In genomic region chr20:36460648-36461599, GRCh38 we compare ENCODE assay signal across 1 cellular context.
A peak's percentile ranks its signal among the peaks of the same experiment; 100 is the strongest.
TF ChIP-seq lines count a peak whose summit lies in the region.

No MANE protein-coding gene starts in this region.

TF ChIP-seq in HEK293, 187 proteins besides CTCF, POLR2A, EP300 and RAD21 (continued from another document):
- TF ChIP-seq ZNF350 (tag by site-specific recombination; IDR thresholded peaks at IDR 0.05) (no peak), HIC1 (tag by site-specific recombination; IDR thresholded peaks at IDR 0.05) (peak; percentile 43; the same call in 1 of the 2 replicates), ZNF248 (tag by site-specific recombination; IDR thresholded peaks at IDR 0.05) (no peak), ZNF416 (tag by site-specific recombination; IDR thresholded peaks at IDR 0.05) (no peak), ZNF175 (tag by site-specific recombination; IDR thresholded peaks at IDR 0.05) (no peak), GLIS2 (tag by site-specific recombination; IDR thresholded peaks at IDR 0.05) (peak; percentile 90), ZNF645 (tag by site-specific recombination; IDR thresholded peaks at IDR 0.05) (no peak), ZNF211 (tag by site-specific recombination; IDR thresholded peaks at IDR 0.05; ENCODE audit: low read depth) (no peak), ZNF830 (tag by site-specific recombination; IDR thresholded peaks at IDR 0.05; ENCODE audit: low read depth) (no peak), ZNF335 (tag by site-specific recombination; conservative IDR thresholded peaks at IDR 0.05) (peak; percentile 66), ZNF37A (tag by site-specific recombination; IDR thresholded peaks at IDR 0.05) (no peak), KLF1 (tag by site-specific recombination; IDR thresholded peaks at IDR 0.05) (peak; percentile 80; the same call in 1 of the 2 replicates), ZNF549 (tag by site-specific recombination; IDR thresholded peaks at IDR 0.05) (no peak), ZNF426 (tag by site-specific recombination; IDR thresholded peaks at IDR 0.05) (no peak), ZXDB (tag by site-specific recombination; IDR thresholded peaks at IDR 0.05) (peak; percentile 74), ZNF362 (tag by site-specific recombination; IDR thresholded peaks at IDR 0.05) (no peak), REPIN1 (tag by site-specific recombination; IDR thresholded peaks at IDR 0.05; ENCODE audit: low read depth) (no peak), HOXA7 (CRISPR knock-in tag; IDR thresholded peaks at IDR 0.05; ENCODE audit: borderline replicate concordance) (no peak), ZSCAN4 (tag by site-specific recombination; IDR thresholded peaks at IDR 0.05) (no peak), ZNF621 (tag by site-specific recombination; IDR thresholded peaks at IDR 0.05) (no peak), ZNF488 (tag by site-specific recombination; IDR thresholded peaks at IDR 0.05) (no peak), ZNF785 (tag by site-specific recombination; IDR thresholded peaks at IDR 0.05) (no peak), SCRT2 (tag by site-specific recombination; IDR thresholded peaks at IDR 0.05) (peak; percentile 39), ZNF302 (tag by site-specific recombination; IDR thresholded peaks at IDR 0.05; ENCODE audit: low read depth) (no peak), ZNF571 (tag by site-specific recombination; IDR thresholded peaks at IDR 0.05) (no peak), SETDB1 (IDR thresholded peaks at IDR 0.05; ENCODE audit: insufficient read length, low read length) (no peak), ZNF19 (tag by site-specific recombination; IDR thresholded peaks at IDR 0.05; ENCODE audit: low read depth) (no peak), ZNF16 (tag by site-specific recombination; IDR thresholded peaks at IDR 0.05; ENCODE audit: low read depth) (no peak), ZNF747 (tag by site-specific recombination; IDR thresholded peaks at IDR 0.05) (no peak), ZNF596 (tag by site-specific recombination; IDR thresholded peaks at IDR 0.05) (no peak), ZIC2 (tag by site-specific recombination; IDR thresholded peaks at IDR 0.05) (no peak), ZNF658 (tag by site-specific recombination; IDR thresholded peaks at IDR 0.05) (no peak), ZNF561 (tag by site-specific recombination; IDR thresholded peaks at IDR 0.05; ENCODE audit: borderline replicate concordance) (peak; percentile 44; the same call in 1 of the 2 replicates), SP3 (tag by site-specific recombination; IDR thresholded peaks at IDR 0.05) (peak; percentile 72), ZNF138 (tag by site-specific recombination; IDR thresholded peaks at IDR 0.05; ENCODE audit: borderline replicate concordance) (no peak), ZNF146 (tag by site-specific recombination; IDR thresholded peaks at IDR 0.05) (0 out of 2 replicates have a peak, but pooled peaks have one; percentile 3), OVOL3 (tag by site-specific recombination; IDR thresholded peaks at IDR 0.05) (no peak), SCRT1 (tag by site-specific recombination; IDR thresholded peaks at IDR 0.05; ENCODE audit: borderline replicate concordance) (no peak), ZNF132 (tag by site-specific recombination; IDR thresholded peaks at IDR 0.05; ENCODE audit: borderline replicate concordance) (no peak), IKZF3 (tag by site-specific recombination; IDR thresholded peaks at IDR 0.05) (no peak), ZNF654 (tag by site-specific recombination; IDR thresholded peaks at IDR 0.05; ENCODE audit: low read depth) (no peak)
- TF ChIP-seq, protein P1, sequence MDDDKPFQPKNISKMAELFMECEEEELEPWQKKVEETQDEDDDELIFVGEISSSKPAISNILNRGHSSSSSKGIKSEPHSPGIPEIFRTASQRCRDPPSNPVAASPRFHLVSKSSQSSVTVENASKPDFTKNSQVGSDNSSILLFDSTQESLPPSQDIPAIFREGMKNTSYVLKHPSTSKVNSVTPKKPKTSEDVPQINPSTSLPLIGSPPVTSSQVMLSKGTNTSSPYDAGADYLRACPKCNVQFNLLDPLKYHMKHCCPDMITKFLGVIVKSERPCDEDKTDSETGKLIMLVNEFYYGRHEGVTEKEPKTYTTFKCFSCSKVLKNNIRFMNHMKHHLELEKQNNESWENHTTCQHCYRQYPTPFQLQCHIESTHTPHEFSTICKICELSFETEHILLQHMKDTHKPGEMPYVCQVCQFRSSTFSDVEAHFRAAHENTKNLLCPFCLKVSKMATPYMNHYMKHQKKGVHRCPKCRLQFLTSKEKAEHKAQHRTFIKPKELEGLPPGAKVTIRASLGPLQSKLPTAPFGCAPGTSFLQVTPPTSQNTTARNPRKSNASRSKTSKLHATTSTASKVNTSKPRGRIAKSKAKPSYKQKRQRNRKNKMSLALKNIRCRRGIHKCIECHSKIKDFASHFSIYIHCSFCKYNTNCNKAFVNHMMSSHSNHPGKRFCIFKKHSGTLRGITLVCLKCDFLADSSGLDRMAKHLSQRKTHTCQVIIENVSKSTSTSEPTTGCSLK (tag by site-specific recombination; IDR thresholded peaks at IDR 0.05): no peak
- TF ChIP-seq, protein P2, sequence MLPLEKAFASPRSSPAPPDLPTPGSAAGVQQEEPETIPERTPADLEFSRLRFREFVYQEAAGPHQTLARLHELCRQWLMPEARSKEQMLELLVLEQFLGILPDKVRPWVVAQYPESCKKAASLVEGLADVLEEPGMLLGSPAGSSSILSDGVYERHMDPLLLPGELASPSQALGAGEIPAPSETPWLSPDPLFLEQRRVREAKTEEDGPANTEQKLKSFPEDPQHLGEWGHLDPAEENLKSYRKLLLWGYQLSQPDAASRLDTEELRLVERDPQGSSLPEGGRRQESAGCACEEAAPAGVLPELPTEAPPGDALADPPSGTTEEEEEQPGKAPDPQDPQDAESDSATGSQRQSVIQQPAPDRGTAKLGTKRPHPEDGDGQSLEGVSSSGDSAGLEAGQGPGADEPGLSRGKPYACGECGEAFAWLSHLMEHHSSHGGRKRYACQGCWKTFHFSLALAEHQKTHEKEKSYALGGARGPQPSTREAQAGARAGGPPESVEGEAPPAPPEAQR (tag by site-specific recombination; IDR thresholded peaks at IDR 0.05): no peak
